In the genomic region with DNA sequence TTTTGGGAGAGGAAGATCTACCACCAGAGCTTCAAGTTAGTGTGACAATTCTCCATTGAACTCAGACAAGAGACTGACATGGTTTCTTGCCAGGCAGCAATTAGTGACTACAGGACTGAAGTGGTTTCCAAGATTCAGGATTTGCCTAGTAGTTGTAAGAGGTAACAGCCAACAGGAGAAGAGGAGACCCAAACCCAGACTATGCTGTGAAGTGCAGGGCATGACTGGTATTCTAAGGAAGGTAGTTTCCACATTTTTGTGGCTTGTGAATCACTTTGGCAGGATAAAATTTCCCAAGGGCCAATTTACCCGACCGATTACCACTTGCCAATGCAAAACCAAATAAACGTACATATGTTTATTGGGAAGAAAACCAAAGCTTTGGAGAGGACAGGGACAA, we compare ENCODE assay signal across 10 cellular contexts. TPM values are rescaled to one million over a fixed set of nuclear protein-coding genes. Genes with fewer than 3 reads are reported as not detected.
DNase-seq lines count a peak whose midpoint lies in the region; ATAC-seq, FAIRE-seq and TF ChIP-seq lines count a peak whose summit lies in the region.
"Had no signal": no experiment of that assay in that cellular context is flagged by ENCODE, and none has a peak within 500 bp of the region (broad histone marks: within the 10 kb centered on the region; RNA-seq: fewer than 3 reads in every experiment).

No MANE protein-coding gene starts in this region.

- CTCF ChIA-PET in activated CD4-positive, alpha-beta memory T cell treated with anti-CD3 and anti-CD28 coated beads, Interleukin-2, amount 10 ng/mL, durations not matched to agents 7 days and 5 days (lab: Charles Lee), result interaction anchor here (1.3 to 7.2 kb wide), 6 partner anchors 8 to 133 kb away, joined by 4 to 61 read pairs (median 26); a partner anchor contains a TSS

- no peak for DNase-seq in stimulated activated naive CD8-positive, alpha-beta T cell treated with anti-CD3 and anti-CD28 coated beads, Interleukin-15, Interleukin-2, amounts not matched to agents 100 U/mL and 50 U/mL, for 24 hours
- no peak for DNase-seq in activated CD4-positive, alpha-beta memory T cell treated with anti-CD3 and anti-CD28 coated beads, Interleukin-2, amount 10 ng/mL, durations not matched to agents 7 days and 5 days
- DNase-seq in foreskin fibroblast, result peak; percentile 37 to 60
- peak; percentile 72 for DNase-seq in urothelium cell line (ENCODE audit: low spot score)
- DNase-seq in left colon, result no peak
- DNase-seq in suprapubic skin (ENCODE audit: low spot score in 2 of 2), result no peak
- DNase-seq in SHP77 (lab: John Stamatoyannopoulos, UW), result no peak
- DNase-seq: activated CD4-positive, CD25-positive, alpha-beta regulatory T cell; stimulated activated naive CD8-positive, alpha-beta T cell treated with anti-CD3 and anti-CD28 coated beads, Interleukin-15, amount 100 ng/mL, for 72 hours had no signal

- no peak for ATAC-seq in stimulated activated naive CD8-positive, alpha-beta T cell treated with anti-CD3 and anti-CD28 coated beads, Interleukin-15, Interleukin-2, amounts not matched to agents 100 U/mL and 50 U/mL, for 24 hours
- ATAC-seq in left colon, result no peak

- no peaks in the 10 kb centered on the region for H3K9me3 Mint-ChIP-seq in stimulated activated naive CD8-positive, alpha-beta T cell treated with anti-CD3 and anti-CD28 coated beads, Interleukin-15, Interleukin-2, amounts not matched to agents 100 ng/mL and 50 ng/mL, for 24 hours
- peaks cover 2% of the 10 kb centered on the region for H3K9me3 Mint-ChIP-seq in activated CD4-positive, alpha-beta memory T cell treated with anti-CD3 and anti-CD28 coated beads, Interleukin-2, amount 10 ng/mL, durations not matched to agents 7 days and 5 days

- peaks cover 7% of the 10 kb centered on the region for H3K36me3 Mint-ChIP-seq in stimulated activated naive CD8-positive, alpha-beta T cell treated with anti-CD3 and anti-CD28 coated beads, Interleukin-15, Interleukin-2, amounts not matched to agents 100 ng/mL and 50 ng/mL, for 24 hours (ENCODE audit: low read depth)
- H3K36me3 Mint-ChIP-seq in activated CD4-positive, alpha-beta memory T cell treated with anti-CD3 and anti-CD28 coated beads, Interleukin-2, amount 10 ng/mL, durations not matched to agents 7 days and 5 days (ENCODE audit: low read depth), result peaks cover 29% of the 10 kb centered on the region

- intact Hi-C loops in left colon (cut with DNase I, micrococcal nuclease), result no loop called here

- no peak overlapping the region for H3K4me3 ChIP-seq in foreskin fibroblast (ENCODE audit: low read depth in 1 of 2, low read length in 2 of 2)
- no peak overlapping the region for H3K4me3 ChIP-seq in suprapubic skin

- H3K27me3 ChIP-seq in suprapubic skin, result no peaks in the 10 kb centered on the region

- peak overlapping the region; percentile 88 for H3K27ac Mint-ChIP-seq in stimulated activated naive CD8-positive, alpha-beta T cell treated with anti-CD3 and anti-CD28 coated beads, Interleukin-15, Interleukin-2, amounts not matched to agents 100 ng/mL and 50 ng/mL, for 24 hours
- H3K27ac Mint-ChIP-seq in activated CD4-positive, alpha-beta memory T cell treated with anti-CD3 and anti-CD28 coated beads, Interleukin-2, amount 10 ng/mL, durations not matched to agents 7 days and 5 days, result peak overlapping the region; percentile 98

- TF ChIP-seq EP300 in suprapubic skin (IDR thresholded peaks at IDR 0.05), result no peak

- H3K36me3 ChIP-seq in suprapubic skin, result no peaks in the 10 kb centered on the region

- no peak overlapping the region for H3K4me3 Mint-ChIP-seq in stimulated activated naive CD8-positive, alpha-beta T cell treated with anti-CD3 and anti-CD28 coated beads, Interleukin-15, Interleukin-2, amounts not matched to agents 100 ng/mL and 50 ng/mL, for 24 hours
- H3K4me3 Mint-ChIP-seq in activated CD4-positive, alpha-beta memory T cell treated with anti-CD3 and anti-CD28 coated beads, Interleukin-2, amount 10 ng/mL, durations not matched to agents 7 days and 5 days, result no peak overlapping the region

- POLR2A ChIA-PET in activated CD4-positive, alpha-beta memory T cell treated with anti-CD3 and anti-CD28 coated beads, Interleukin-2, amount 10 ng/mL, durations not matched to agents 7 days and 5 days (lab: Charles Lee), result interaction anchor here (1.0 to 17.5 kb wide), 10 partner anchors 7 to 146 kb away, joined by 3 to 641 read pairs (median 22); a partner anchor contains a TSS

- no peak for TF ChIP-seq POLR2A in suprapubic skin (IDR thresholded peaks at IDR 0.05)

- peaks cover 68% of the 10 kb centered on the region for H3K4me1 Mint-ChIP-seq in stimulated activated naive CD8-positive, alpha-beta T cell treated with anti-CD3 and anti-CD28 coated beads, Interleukin-15, Interleukin-2, amounts not matched to agents 100 ng/mL and 50 ng/mL, for 24 hours (ENCODE audit: low read depth)
- H3K4me1 Mint-ChIP-seq in activated CD4-positive, alpha-beta memory T cell treated with anti-CD3 and anti-CD28 coated beads, Interleukin-2, amount 10 ng/mL, durations not matched to agents 7 days and 5 days, result peaks cover 67% of the 10 kb centered on the region

- peaks cover 16% of the 10 kb centered on the region for H3K4me1 ChIP-seq in suprapubic skin

- no peaks in the 10 kb centered on the region for H3K27me3 Mint-ChIP-seq in stimulated activated naive CD8-positive, alpha-beta T cell treated with anti-CD3 and anti-CD28 coated beads, Interleukin-15, Interleukin-2, amounts not matched to agents 100 ng/mL and 50 ng/mL, for 24 hours
- H3K27me3 Mint-ChIP-seq in activated CD4-positive, alpha-beta memory T cell treated with anti-CD3 and anti-CD28 coated beads, Interleukin-2, amount 10 ng/mL, durations not matched to agents 7 days and 5 days, result no peaks in the 10 kb centered on the region
- H3K27me3 Mint-ChIP-seq: stimulated activated naive CD8-positive, alpha-beta T cell treated with anti-CD3 and anti-CD28 coated beads, Interleukin-15, amount 100 ng/mL, for 72 hours had no signal

- no peak overlapping the region for H3K27ac ChIP-seq in suprapubic skin

- FAIRE-seq in urothelium cell line (lab: Jason Lieb, UNC), result no peak

- H3K9me3 ChIP-seq in suprapubic skin, result no peaks in the 10 kb centered on the region

- WGBS in suprapubic skin, result 28% methylated on average over 3 of the region's 3 CpGs

- no peak for TF ChIP-seq CTCF in foreskin fibroblast (IDR thresholded peaks at IDR 0.05; ENCODE audit: low read depth, low read length)
- TF ChIP-seq CTCF in suprapubic skin (IDR thresholded peaks at IDR 0.05), result no peak

RNA-seq across cellular contexts. Expression of a gene that starts 14.7 kb away (rescaled TPM):
- total RNA-seq in activated CD4-positive, alpha-beta memory T cell treated with anti-CD3 and anti-CD28 coated beads, Interleukin-2, amount 10 ng/mL, durations not matched to agents 7 days and 5 days, result 100 to 1,000 TPM; 219 to 221 TPM
- total RNA-seq in left colon (100 to 1,000 TPM in 1 of 2 donors, 10 to 100 TPM in 1; 82.3 to 113 TPM), suprapubic skin (10 to 100 TPM; 31.0 to 38.4 (median 35.3) TPM)

Comparison
In these comparisons a context has a peak if more than half of its experiments do, and no peak if none do; other contexts are left out.
1. DNase-seq: peak in foreskin fibroblast (2 of 2) and urothelium cell line (single experiment); none in stimulated activated naive CD8-positive, alpha-beta T cell treated with anti-CD3 and anti-CD28 coated beads, Interleukin-15, Interleukin-2, amounts not matched to agents 100 U/mL and 50 U/mL, for 24 hours (single experiment), activated CD4-positive, alpha-beta memory T cell treated with anti-CD3 and anti-CD28 coated beads, Interleukin-2, amount 10 ng/mL, durations not matched to agents 7 days and 5 days (single experiment), left colon (0 of 2), suprapubic skin (0 of 2) and SHP77 (0 of 2).